12 cellular contexts compared by ENCODE assay signal in the genomic region with DNA sequence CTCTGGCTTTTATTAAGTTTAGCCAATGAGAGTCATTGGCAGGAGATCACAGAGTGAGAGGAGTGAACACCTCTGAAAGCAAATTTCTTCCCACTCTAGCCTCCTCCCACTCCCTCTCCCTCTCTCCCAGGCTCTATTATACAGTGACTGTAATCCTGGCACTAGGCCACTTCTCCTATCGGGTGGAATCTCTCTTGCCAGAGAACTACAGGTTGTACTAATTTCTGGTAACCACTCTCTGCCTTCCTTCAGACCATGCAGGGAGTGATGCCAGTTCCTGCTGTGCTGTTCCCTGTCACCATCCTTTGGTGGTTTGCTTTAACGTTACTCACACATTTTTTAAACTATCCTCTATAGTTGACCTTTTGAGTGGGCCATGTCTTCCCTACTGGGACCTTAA.
DNase-seq lines count a peak whose midpoint lies in the region; ATAC-seq and TF ChIP-seq lines count a peak whose summit lies in the region.
"Had no signal": no experiment of that assay in that cellular context is flagged by ENCODE, and none has a peak within 500 bp of the region (broad histone marks: within the 10 kb centered on the region; RNA-seq: fewer than 3 reads in every experiment).

No MANE protein-coding gene starts in this region.

- H3F3A ChIP-seq in PC-3 (ENCODE audit: low read length, unreplicated experiment), result no peaks in the 10 kb centered on the region

- no peaks in the 10 kb centered on the region for H3K36me3 Mint-ChIP-seq in activated CD4-positive, alpha-beta T cell treated with anti-CD3 and anti-CD28 coated beads, Interleukin-2, amount 10 ng/mL, durations not matched to agents 7 days and 5 days (ENCODE audit: low read depth)
- H3K36me3 Mint-ChIP-seq: activated naive CD4-positive, alpha-beta T cell treated with anti-CD3 and anti-CD28 coated beads, Interleukin-2, amount 50 U/mL, for 24 hours; CD4-positive, CD25-positive, alpha-beta regulatory T cell had no signal

- H3K79me2 ChIP-seq in PC-3 (ENCODE audit: low read length), result no peaks in the 10 kb centered on the region

- H3K4me3 Mint-ChIP-seq in activated CD4-positive, alpha-beta T cell treated with anti-CD3 and anti-CD28 coated beads, Interleukin-2, amount 10 ng/mL, durations not matched to agents 7 days and 5 days, result no peak overlapping the region
- H3K4me3 Mint-ChIP-seq: activated naive CD4-positive, alpha-beta T cell treated with anti-CD3 and anti-CD28 coated beads, Interleukin-2, amount 50 U/mL, for 24 hours; CD4-positive, CD25-positive, alpha-beta regulatory T cell had no signal

- ATAC-seq in PC-3, result no peak
- ATAC-seq in GM18861 (IDR thresholded peaks at IDR 0.05; ENCODE audit: unreplicated experiment), result no peak
- ATAC-seq in GM18873 (IDR thresholded peaks at IDR 0.05; ENCODE audit: low FRiP score, unreplicated experiment), result no peak
- ATAC-seq in GM18511 (IDR thresholded peaks at IDR 0.05; ENCODE audit: unreplicated experiment), result no peak

- no peaks in the 10 kb centered on the region for H3K27me3 Mint-ChIP-seq in activated CD4-positive, alpha-beta T cell treated with anti-CD3 and anti-CD28 coated beads, Interleukin-2, amount 10 ng/mL, durations not matched to agents 7 days and 5 days
- H3K27me3 Mint-ChIP-seq: activated naive CD4-positive, alpha-beta T cell treated with anti-CD3 and anti-CD28 coated beads, Interleukin-2, amount 50 U/mL, for 24 hours had no signal

- no peak overlapping the region for H3K27ac Mint-ChIP-seq in activated CD4-positive, alpha-beta T cell treated with anti-CD3 and anti-CD28 coated beads, Interleukin-2, amount 10 ng/mL, durations not matched to agents 7 days and 5 days
- H3K27ac Mint-ChIP-seq: activated naive CD4-positive, alpha-beta T cell treated with anti-CD3 and anti-CD28 coated beads, Interleukin-2, amount 50 U/mL, for 24 hours; CD4-positive, CD25-positive, alpha-beta regulatory T cell had no signal

- POLR2A ChIA-PET in activated CD4-positive, alpha-beta T cell treated with anti-CD3 and anti-CD28 coated beads, Interleukin-2, amount 10 ng/mL, durations not matched to agents 7 days and 5 days (lab: Charles Lee), result no interaction called here
- POLR2A ChIA-PET in PC-3 (lab: Charles Lee; ENCODE audit: unreplicated experiment), result no interaction called here

- H3K36me3 ChIP-seq in PC-3 (ENCODE audit: low read depth, low read length) (no peaks in the 10 kb centered on the region), stomach smooth muscle (ENCODE audit: control insufficient read depth in 2 of 2, insufficient read depth in 2 of 2, low read length in 2 of 2) (no peaks in the 10 kb centered on the region)
- H3K36me3 ChIP-seq: SJSA1, spleen had no signal

- TF ChIP-seq CTCF in PC-3 (conservative IDR thresholded peaks at IDR 0.05; ENCODE audit: low read depth, low read length), result no peak

- no peak overlapping the region for H3K4me2 ChIP-seq in PC-3 (ENCODE audit: low read length)

- H3K27me3 ChIP-seq in PC-3 (ENCODE audit: low read length), result no peaks in the 10 kb centered on the region
- no peaks in the 10 kb centered on the region for H3K27me3 ChIP-seq in stomach smooth muscle (ENCODE audit: control insufficient read depth in 1 of 2, insufficient read depth in 2 of 2, low read length in 2 of 2)
- H3K27me3 ChIP-seq: SJSA1, spleen had no signal

- H3K9ac ChIP-seq in PC-3 (ENCODE audit: low read length), result no peak overlapping the region
- no peak overlapping the region for H3K9ac ChIP-seq in stomach smooth muscle (ENCODE audit: low read length in 2 of 2)

- BruUV-seq in PC-3 (replicated peaks; lab: Mats Ljungman, UMichigan), result no TSS peak

- peaks cover 35% of the 10 kb centered on the region for H3K4me1 ChIP-seq in PC-3 (ENCODE audit: insufficient read depth, low read length)
- peaks cover 23% of the 10 kb centered on the region for H3K4me1 ChIP-seq in stomach smooth muscle (ENCODE audit: control insufficient read depth, insufficient read depth, low read length)

- no peaks in the 10 kb centered on the region for H3K9me3 ChIP-seq in PC-3 (ENCODE audit: low read length)
- no peaks in the 10 kb centered on the region for H3K9me3 ChIP-seq in stomach smooth muscle (ENCODE audit: control insufficient read depth in 2 of 2, low read length in 2 of 2)
- H3K9me3 ChIP-seq: SJSA1, spleen had no signal

- H3K9me2 ChIP-seq in PC-3 (replicated peaks; ENCODE audit: low read length), result no peaks in the 10 kb centered on the region

- peak; percentile 6 for DNase-seq in activated CD4-positive, alpha-beta T cell treated with anti-CD3 and anti-CD28 coated beads, Interleukin-2, amount 10 ng/mL, durations not matched to agents 7 days and 5 days
- DNase-seq in activated CD4-positive, alpha-beta T cell treated with anti-CD3 and anti-CD28 coated beads for 4 hours, result no peak
- DNase-seq in PC-3, result peak; percentile 82
- DNase-seq in fibroblast of gingiva (ENCODE audit: low read depth), result peak; percentile 51
- DNase-seq: CD4-positive, CD25-positive, alpha-beta regulatory T cell; spleen had no signal

- H3K27ac ChIP-seq in PC-3 (ENCODE audit: low read length) (no peak overlapping the region), stomach smooth muscle (ENCODE audit: low read length) (peak overlapping the region; percentile 7)
- H3K27ac ChIP-seq: SJSA1, spleen had no signal

- H3K9me3 Mint-ChIP-seq in activated CD4-positive, alpha-beta T cell treated with anti-CD3 and anti-CD28 coated beads, Interleukin-2, amount 10 ng/mL, durations not matched to agents 7 days and 5 days, result no peaks in the 10 kb centered on the region
- H3K9me3 Mint-ChIP-seq: activated naive CD4-positive, alpha-beta T cell treated with anti-CD3 and anti-CD28 coated beads, Interleukin-2, amount 50 U/mL, for 24 hours had no signal

- H3K4me3 ChIP-seq in PC-3 (ENCODE audit: low read length) (no peak overlapping the region), stomach smooth muscle (ENCODE audit: low read length in 2 of 2) (no peak overlapping the region)
- H3K4me3 ChIP-seq: SJSA1, spleen had no signal

- intact Hi-C loops in PC-3 (cut with micrococcal nuclease), result no loop called here

- H2AFZ ChIP-seq in PC-3 (ENCODE audit: low read length), result no peak overlapping the region

- H3K4me1 Mint-ChIP-seq in activated CD4-positive, alpha-beta T cell treated with anti-CD3 and anti-CD28 coated beads, Interleukin-2, amount 10 ng/mL, durations not matched to agents 7 days and 5 days, result peaks cover 15% of the 10 kb centered on the region
- H3K4me1 Mint-ChIP-seq: CD4-positive, CD25-positive, alpha-beta regulatory T cell had no signal

- CTCF ChIA-PET in activated CD4-positive, alpha-beta T cell treated with anti-CD3 and anti-CD28 coated beads, Interleukin-2, amount 10 ng/mL, durations not matched to agents 7 days and 5 days (lab: Charles Lee), result interaction anchor here (0.8 to 1.2 kb wide), 3 partner anchors 10 to 37 kb away, joined by 3 read pairs; no protein-coding TSS in a partner anchor
- CTCF ChIA-PET in PC-3 (lab: Charles Lee), result interaction anchor here (1.1 kb wide), 1 partner anchor 32 kb away, joined by 3 read pairs; no protein-coding TSS in a partner anchor

- H4K20me1 ChIP-seq in PC-3 (ENCODE audit: low read length), result no peaks in the 10 kb centered on the region

Comparison
In these comparisons a context has a peak if more than half of its experiments do, and no peak if none do; other contexts are left out.
1. DNase-seq: peak in activated CD4-positive, alpha-beta T cell treated with anti-CD3 and anti-CD28 coated beads, Interleukin-2, amount 10 ng/mL, durations not matched to agents 7 days and 5 days (single experiment), PC-3 (single experiment) and fibroblast of gingiva (single experiment); none in activated CD4-positive, alpha-beta T cell treated with anti-CD3 and anti-CD28 coated beads for 4 hours (0 of 2).